ENCODE assay signal across 5 cellular contexts in the genomic region with DNA sequence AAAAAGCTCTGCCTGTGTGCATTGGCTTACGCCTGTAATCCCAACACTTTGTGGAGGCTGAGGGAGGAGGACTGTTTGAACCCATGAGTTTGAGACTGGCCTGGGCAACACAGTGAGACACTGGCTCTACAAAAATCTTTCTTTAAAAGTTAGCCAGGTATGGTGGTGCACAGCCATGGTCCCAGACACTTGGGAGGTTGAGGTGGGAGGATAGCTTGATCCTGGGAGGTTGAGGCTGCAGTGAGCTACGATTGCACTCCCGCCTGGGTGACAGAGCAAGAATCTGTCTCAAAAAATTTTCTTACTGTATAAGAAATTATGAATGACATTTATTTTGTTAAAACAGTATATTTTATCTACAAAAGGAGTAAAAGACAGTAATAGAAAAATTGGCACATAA.
DNase-seq lines count a peak whose midpoint lies in the region; ATAC-seq and TF ChIP-seq lines count a peak whose summit lies in the region.
"Not testable (repeated sequence)": the region's sequence is repeated elsewhere in the genome, so short reads cannot be mapped to it uniquely, and the experiment has no call there.

No MANE protein-coding gene starts in this region.

- not testable (repeated sequence) for H3K4me1 ChIP-seq in lung (ENCODE audit: control insufficient read depth in 2 of 2, insufficient read depth in 2 of 2, low read length in 2 of 2)

- ATAC-seq in lung (ENCODE audit: insufficient read depth, low FRiP score) = not testable (repeated sequence)

- H3K36me3 ChIP-seq in lung (ENCODE audit: control insufficient read depth in 2 of 2, insufficient read depth in 2 of 2, low read length in 2 of 2) = not testable (repeated sequence)

- TF ChIP-seq CTCF in coronary artery (IDR thresholded peaks at IDR 0.05); lung (IDR thresholded peaks at IDR 0.05; ENCODE audit: control extremely low read depth, extremely low read depth): not testable (repeated sequence)

- DNase-seq in coronary artery (ENCODE audit: low spot score) (peak; percentile 71), cardiac septum (ENCODE audit: low spot score) (peak; percentile 59), islet precursor cell (peak; percentile 7), lung (ENCODE audit: low spot score) (peak; percentile 28), mucosa of gallbladder (ENCODE audit: low spot score) (peak; percentile 8)

- H3K27ac ChIP-seq in coronary artery; lung (ENCODE audit: low read depth in 1 of 2, low read length in 1 of 2): not testable (repeated sequence)

- not testable (repeated sequence) for H3K27me3 ChIP-seq in lung (ENCODE audit: control insufficient read depth, insufficient read depth)

- H3K4me3 ChIP-seq in coronary artery, lung: not testable (repeated sequence)

- H3K9me3 ChIP-seq in lung (ENCODE audit: control insufficient read depth in 2 of 2, insufficient read depth in 1 of 2, low read length in 1 of 2) = peaks cover 0 to 28% of the 10 kb centered on the region in 2 donors

- intact Hi-C loops in cardiac septum (cut with DNase I) = not testable (repeated sequence)

- WGBS in lung, 2 donors = 76 to 90% methylated on average over 3 of the region's 3 CpGs

Comparison
In these comparisons a context has a peak if more than half of its experiments do, and no peak if none do; other contexts are left out.
1. DNase-seq: peak in every context shown above with its lines; median percentile 71 in coronary artery; 59 in cardiac septum; 28 in lung; 8 in mucosa of gallbladder; 7 in islet precursor cell.